Comparison of ENCODE assay signal across 12 cellular contexts in the genomic region with DNA sequence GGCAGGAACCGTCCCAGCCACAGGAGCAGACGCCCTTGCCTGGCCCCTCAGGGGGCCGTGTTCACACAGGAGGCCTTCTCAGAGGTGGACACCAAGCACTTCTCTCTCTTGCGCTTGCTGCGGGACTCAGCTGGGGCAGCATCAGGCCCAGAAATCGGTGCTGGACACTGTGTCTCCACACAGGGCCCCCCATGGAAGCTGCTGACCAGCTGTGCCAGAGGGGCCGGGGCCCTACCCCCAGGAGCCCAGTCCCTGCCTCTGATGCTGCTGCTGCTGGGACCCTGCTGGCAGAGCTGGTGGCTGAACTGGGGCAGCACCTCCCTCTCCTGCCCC. TPM values are rescaled to one million over a fixed set of nuclear protein-coding genes. Genes with fewer than 3 reads are reported as not detected.
DNase-seq lines count a peak whose midpoint lies in the region; ATAC-seq, FAIRE-seq and TF ChIP-seq lines count a peak whose summit lies in the region.
"Had no signal": no experiment of that assay in that cellular context is flagged by ENCODE, and none has a peak within 500 bp of the region (broad histone marks: within the 10 kb centered on the region; RNA-seq: fewer than 3 reads in every experiment).

No MANE protein-coding gene starts in this region.

- ATAC-seq in SK-N-SH treated with all-trans-retinoic acid at 6 μM for 48 hours, result no peak
- ATAC-seq: T-cell had no signal

- H3K4ac ChIP-seq in H1 (replicated peaks; ENCODE audit: insufficient read length, low read depth, low read length), result no peak overlapping the region

- H3K36me3 ChIP-seq in SK-N-SH (replicated peaks in 1 of 2; ENCODE audit: control insufficient read depth in 1 of 2, insufficient read depth in 2 of 2, low read length in 1 of 2) (peaks cover 3 to 11% of the 10 kb centered on the region in 2 experiments), H1 (ENCODE audit: control insufficient read depth in 2 of 4, insufficient read depth in 4 of 4, low read length in 3 of 4) (no peaks in the 10 kb centered on the region), neural progenitor cell (no peaks in the 10 kb centered on the region), urinary bladder (ENCODE audit: insufficient read depth) (no peaks in the 10 kb centered on the region)

- no peaks in the 10 kb centered on the region for H3K27me3 ChIP-seq in SK-N-SH (ENCODE audit: insufficient read depth)
- no peaks in the 10 kb centered on the region; a peak in 2 of 7 replicates for H3K27me3 ChIP-seq in H1 (replicated peaks in 1 of 4; ENCODE audit: control insufficient read depth in 3 of 4, extremely low read depth in 1 of 4, insufficient read depth in 3 of 4, low read length in 3 of 4)
- peaks cover 24% of the 10 kb centered on the region for H3K27me3 ChIP-seq in neural progenitor cell

- no peak overlapping the region for H4K5ac ChIP-seq in H1 (ENCODE audit: insufficient read length, low read depth, low read length)

- H3K4me1 Mint-ChIP-seq in neural progenitor cell, result peaks cover 25% of the 10 kb centered on the region

- H3K9me3 Mint-ChIP-seq in neural progenitor cell, result no peaks in the 10 kb centered on the region
- H3K9me3 Mint-ChIP-seq: IgD-negative memory B cell, T-cell had no signal

- H3K4me3 ChIP-seq in SK-N-SH (ENCODE audit: low read depth in 2 of 2, low read length in 1 of 2), result no peak overlapping the region
- no peak overlapping the region for H3K4me3 ChIP-seq in H1 (ENCODE audit: extremely low read depth in 1 of 4, insufficient read depth in 2 of 4, low read depth in 3 of 4, low read length in 4 of 4)
- H3K4me3 ChIP-seq in neural progenitor cell, result no peak overlapping the region
- no peak overlapping the region for H3K4me3 ChIP-seq in urinary bladder (ENCODE audit: low read depth, low read length)

- H3K18ac ChIP-seq in H1 (ENCODE audit: extremely low read depth, low read length), result no peak overlapping the region

- H3K23ac ChIP-seq in H1 (ENCODE audit: insufficient read length), result no peak overlapping the region

- H3K4me3 Mint-ChIP-seq in neural progenitor cell, result no peak overlapping the region

- H2BK20ac ChIP-seq in H1 (ENCODE audit: low read length), result no peak overlapping the region

- no peak overlapping the region for H3K56ac ChIP-seq in H1 (replicated peaks; ENCODE audit: insufficient read length, low read depth, low read length)

- H3K9me2 ChIP-seq in SK-N-SH, result no peaks in the 10 kb centered on the region

- TF ChIP-seq CTCF in SK-N-SH (IDR thresholded peaks at IDR 0.05) (no peak), H1 (IDR thresholded peaks at IDR 0.05; ENCODE audit: control extremely low read depth in 1 of 3, insufficient read depth in 1 of 3, low read depth in 1 of 3, low read length in 3 of 3) (no peak), neural progenitor cell (IDR thresholded peaks at IDR 0.05) (no peak)

- H2BK5ac ChIP-seq in H1 (ENCODE audit: low read depth, low read length), result peak overlapping the region; percentile 9; the same call in 1 of the 2 replicates

- H3K4me2 ChIP-seq in SK-N-SH, result peak overlapping the region; percentile 100
- no peak overlapping the region for H3K4me2 ChIP-seq in H1 (ENCODE audit: insufficient read depth in 1 of 2, low read depth in 2 of 2, low read length in 2 of 2)
- peak overlapping the region; percentile 99 for H3K4me2 ChIP-seq in neural progenitor cell

- CTCF ChIA-PET in SK-N-SH (lab: Yijun Ruan, JAX) (interaction anchor here (1.1 to 4.1 kb wide), 8 partner anchors 9 to 260 kb away, joined by 3 to 28 read pairs (median 12); a partner anchor contains a TSS), H1 (lab: Charles Lee; ENCODE audit: partially characterized antibody) (interaction anchor here (0.8 to 3.2 kb wide), 8 partner anchors 9 to 51 kb away, joined by 3 to 16 read pairs (median 6); no protein-coding TSS in a partner anchor)

- H3K79me1 ChIP-seq in H1 (ENCODE audit: low read depth, low read length), result peaks cover 4% of the 10 kb centered on the region

- no peak for TF ChIP-seq POLR2A in H1 (IDR thresholded peaks at IDR 0.05; ENCODE audit: control extremely low read depth in 1 of 2, low read depth in 2 of 2, low read length in 2 of 2)

- 76% methylated on average over 3 of the region's 7 CpGs for WGBS in SK-N-SH (ENCODE audit: low lambda C conversion rate)
- 93% methylated on average over 2 of the region's 7 CpGs; no CpG with 5 or more reads in 1 of the 2 experiments for WGBS in H1 (ENCODE audit: extremely low coverage in 1 of 2, insufficient coverage in 1 of 2, insufficient read length in 1 of 2, insufficient replicate concordance in 2 of 2, low coverage in 1 of 2, low lambda C conversion rate in 2 of 2, missing lambda C conversion rate in 1 of 2), 2 experiments
- WGBS in urinary bladder, result 62% methylated on average over 7 of the region's 7 CpGs

- TF ChIP-seq RAD21 in SK-N-SH (IDR thresholded peaks at IDR 0.05; ENCODE audit: low read length), result no peak
- TF ChIP-seq RAD21 in H1 (IDR thresholded peaks at IDR 0.05 in 1 of 2, conservative IDR thresholded peaks at IDR 0.05 in 1 of 2; ENCODE audit: low read depth in 2 of 2, low read length in 2 of 2), result no peak

- peaks cover 11% of the 10 kb centered on the region; the same call in 1 of the 2 replicates for H3K23me2 ChIP-seq in H1 (ENCODE audit: low read depth, low read length)

- H4K20me1 ChIP-seq in SK-N-SH (ENCODE audit: insufficient read depth) (peaks cover 53% of the 10 kb centered on the region), H1 (replicated peaks in 1 of 2; ENCODE audit: control insufficient read depth in 1 of 2, insufficient read depth in 2 of 2, low read length in 2 of 2) (peaks cover 8 to 27% of the 10 kb centered on the region in 2 experiments), neural progenitor cell (ENCODE audit: low read depth) (peaks cover 79% of the 10 kb centered on the region)

- no peak overlapping the region for H2BK120ac ChIP-seq in H1 (replicated peaks; ENCODE audit: low read depth, low read length)

- no peak for FAIRE-seq in H1 (lab: Jason Lieb, UNC)
- FAIRE-seq: A204.1 had no signal

- H3K27me3 Mint-ChIP-seq in neural progenitor cell (ENCODE audit: insufficient read depth, low read depth), result peaks cover 2% of the 10 kb centered on the region

- H2AK5ac ChIP-seq in H1 (ENCODE audit: low read depth, low read length), result no peak overlapping the region

- no peak overlapping the region for H4K91ac ChIP-seq in H1 (replicated peaks; ENCODE audit: insufficient read length, low read length)

- H3K79me2 ChIP-seq in SK-N-SH (ENCODE audit: insufficient read depth) (peaks cover 83% of the 10 kb centered on the region), H1 (ENCODE audit: control insufficient read depth in 1 of 2, insufficient read depth in 2 of 2, low read length in 2 of 2) (peaks cover 0 to 14% of the 10 kb centered on the region in 2 experiments; a peak in 2 of 4 replicates), neural progenitor cell (ENCODE audit: low read depth) (peaks cover 64% of the 10 kb centered on the region)

- POLR2A ChIA-PET in SK-N-SH (lab: Yijun Ruan, JAX) (no interaction called here), H1 (lab: Charles Lee; ENCODE audit: partially characterized antibody) (interaction anchor here (0.7 to 2.4 kb wide), 2 partner anchors 9 to 13 kb away, joined by 3 to 15 read pairs; no protein-coding TSS in a partner anchor)

- H2AFZ ChIP-seq in SK-N-SH (ENCODE audit: low read depth) (no peak overlapping the region), H1 (ENCODE audit: low read length) (no peak overlapping the region), neural progenitor cell (replicated peaks) (no peak overlapping the region)

- H2BK15ac ChIP-seq in H1 (ENCODE audit: low read length), result no peak overlapping the region

- H3K9ac ChIP-seq in SK-N-SH (peak overlapping the region; percentile 43), H1 (replicated peaks in 1 of 4; ENCODE audit: extremely low read depth in 1 of 4, low read depth in 3 of 4, low read length in 3 of 4) (no peak overlapping the region), neural progenitor cell (no peak overlapping the region)

- H3K14ac ChIP-seq in H1 (ENCODE audit: insufficient read length), result no peak overlapping the region

- H3K4me1 ChIP-seq in SK-N-SH (ENCODE audit: control insufficient read depth in 1 of 2, insufficient read depth in 2 of 2, low read depth in 1 of 2, low read length in 1 of 2), result peaks cover 41 to 64% of the 10 kb centered on the region in 2 experiments; a peak in 3 of 4 replicates
- peaks cover 3 to 41% (median 27%) of the 10 kb centered on the region in 4 experiments for H3K4me1 ChIP-seq in H1 (replicated peaks in 1 of 4; ENCODE audit: control insufficient read depth in 3 of 4, insufficient read depth in 4 of 4, low read length in 3 of 4)
- peaks cover 41% of the 10 kb centered on the region for H3K4me1 ChIP-seq in neural progenitor cell
- H3K4me1 ChIP-seq in urinary bladder (ENCODE audit: insufficient read depth), result peaks cover 2% of the 10 kb centered on the region

- H3F3A ChIP-seq in SK-N-SH (replicated peaks; ENCODE audit: insufficient read depth) (peaks cover 19% of the 10 kb centered on the region), neural progenitor cell (ENCODE audit: low read depth) (peaks cover 7% of the 10 kb centered on the region)

- no peak overlapping the region for H3K27ac Mint-ChIP-seq in neural progenitor cell
- H3K27ac Mint-ChIP-seq: T-cell had no signal

- H3K36me3 Mint-ChIP-seq in neural progenitor cell, result peaks cover 3% of the 10 kb centered on the region
- H3K36me3 Mint-ChIP-seq: IgD-negative memory B cell, T-cell had no signal

- TF ChIP-seq EP300 in SK-N-SH (IDR thresholded peaks at IDR 0.05; ENCODE audit: borderline replicate concordance in 1 of 2, low read depth in 1 of 2, low read length in 1 of 2) (no peak), H1 (IDR thresholded peaks at IDR 0.05; ENCODE audit: borderline replicate concordance in 1 of 2, low read depth in 2 of 2, low read length in 2 of 2) (no peak)

- no peak overlapping the region for H2BK12ac ChIP-seq in H1 (ENCODE audit: low read depth, low read length)

- H4K8ac ChIP-seq in H1 (ENCODE audit: extremely low read depth, insufficient read depth, low read length), result no peak overlapping the region; the same call in 1 of the 2 replicates

- peak overlapping the region; percentile 48 to 95 for H3K27ac ChIP-seq in SK-N-SH (ENCODE audit: low read depth in 2 of 2, low read length in 1 of 2)
- no peak overlapping the region for H3K27ac ChIP-seq in H1 (ENCODE audit: low read depth, low read length)
- H3K27ac ChIP-seq in neural progenitor cell, result no peak overlapping the region
- H3K27ac ChIP-seq in urinary bladder (ENCODE audit: low read depth), result peak overlapping the region; percentile 86

- H3K9me3 ChIP-seq in SK-N-SH, result no peaks in the 10 kb centered on the region
- H3K9me3 ChIP-seq in H1 (ENCODE audit: insufficient read depth in 2 of 2, low read depth in 1 of 2, low read length in 1 of 2), result no peaks in the 10 kb centered on the region; a peak in 1 of 4 replicates
- H3K9me3 ChIP-seq in neural progenitor cell (ENCODE audit: low read depth), result no peaks in the 10 kb centered on the region

- DNase-seq in SK-N-SH, result no peak
- DNase-seq in H1 (ENCODE audit: low read depth in 1 of 2, low spot score in 2 of 2), result no peak
- DNase-seq in neural progenitor cell (ENCODE audit: low spot score), result no peak
- DNase-seq in GF-D8 (lab: John Stamatoyannopoulos, UW), result no peak
- DNase-seq in activated CD4-positive, alpha-beta T cell treated with anti-CD3 and anti-CD28 coated beads for 4 hours, result no peak
- no peak for DNase-seq in islet precursor cell
- DNase-seq: stimulated activated naive CD4-positive, alpha-beta T cell had no signal

RNA-seq across cellular contexts. Expression of a gene that starts 4.0 kb away (rescaled TPM):
- 85.8 and 108 TPM in 2 replicates for polyA plus RNA-seq in SK-N-SH (2012; rRNA removed)
- polyA plus RNA-seq in SK-N-SH (2012; cell fraction: cytosol; rRNA removed), result 38.1 and 61.2 TPM in 2 replicates
- polyA plus RNA-seq in SK-N-SH (2012; cell fraction: nucleus; rRNA removed), result 385 and 523 TPM in 2 replicates
- total RNA-seq in H1 (2021; fragmentation: NEBNext Ultra II Directional; extraction: Animal tissue kit (Norgen Biotek cat#: 25700)), result 92.8 and 106 TPM in 2 replicates
- 58.3 and 83.3 TPM in 2 replicates for polyA plus RNA-seq in H1 (2011; rRNA removed)
- 58.5 TPM for polyA plus RNA-seq in H1 (2011; cell fraction: cytosol; rRNA removed)
- 226 TPM for polyA plus RNA-seq in H1 (2011; cell fraction: nucleus; rRNA removed)
- 63.1 to 97.9 TPM (median 90.3 TPM) in 4 replicates for polyA plus RNA-seq in H1 (2012, experiment 1 of 2)
- polyA plus RNA-seq in H1 (2012, experiment 2 of 2), result 97.7 TPM
- polyA plus RNA-seq in H1 (2013, experiment 1 of 2), result 115 TPM
- 92.5 TPM for polyA plus RNA-seq in H1 (2013, experiment 2 of 2)
- 71.0 and 71.3 TPM in 2 replicates for polyA minus RNA-seq in H1 (2011; rRNA and poly(A)+ RNA removed)
- polyA minus RNA-seq in H1 (2011; cell fraction: cytosol; rRNA and poly(A)+ RNA removed), result 70.6 TPM
- 62.9 TPM for polyA minus RNA-seq in H1 (2011; cell fraction: nucleus; rRNA and poly(A)+ RNA removed)
- total RNA-seq in neural progenitor cell (ENCODE audit: low replicate concordance), result 32.4 and 94.1 TPM in 2 replicates
- total RNA-seq in urinary bladder, result 61.7 TPM
- 106 TPM for polyA plus RNA-seq in urinary bladder

RNA-seq across cellular contexts. Expression of a gene that starts 23.3 kb away (rescaled TPM):
- polyA plus RNA-seq in SK-N-SH (2012; rRNA removed) (5.6 and 5.8 TPM in 2 replicates), H1 (2011; rRNA removed) (1.9 and 3.6 TPM in 2 replicates), urinary bladder (4.6 TPM)
- 1.2 and 2.3 TPM in 2 replicates for polyA plus RNA-seq in SK-N-SH (2012; cell fraction: cytosol; rRNA removed)
- 27.5 and 30.6 TPM in 2 replicates for polyA plus RNA-seq in SK-N-SH (2012; cell fraction: nucleus; rRNA removed)
- 1.1 TPM in 2 replicates for total RNA-seq in H1 (2021; fragmentation: NEBNext Ultra II Directional; extraction: Animal tissue kit (Norgen Biotek cat#: 25700))
- 2.0 TPM for polyA plus RNA-seq in H1 (2011; cell fraction: cytosol; rRNA removed)
- polyA plus RNA-seq in H1 (2011; cell fraction: nucleus; rRNA removed), result 13.0 TPM
- polyA plus RNA-seq in H1 (2012, experiment 1 of 2), result 0.58 to 2.1 TPM (median 1.6 TPM) in 4 replicates
- polyA plus RNA-seq in H1 (2012, experiment 2 of 2), result 0.84 TPM
- 0.75 TPM for polyA plus RNA-seq in H1 (2013, experiment 1 of 2)
- 0.75 TPM for polyA plus RNA-seq in H1 (2013, experiment 2 of 2)
- 0.32 and 0.50 TPM in 2 replicates for polyA minus RNA-seq in H1 (2011; rRNA and poly(A)+ RNA removed)
- polyA minus RNA-seq in H1 (2011; cell fraction: cytosol; rRNA and poly(A)+ RNA removed), result 1.2 TPM
- 1.4 TPM for polyA minus RNA-seq in H1 (2011; cell fraction: nucleus; rRNA and poly(A)+ RNA removed)
- total RNA-seq in neural progenitor cell (ENCODE audit: low replicate concordance) (1.0 and 7.8 TPM in 2 replicates), urinary bladder (4.1 TPM)

RNA-seq across cellular contexts. Expression of a gene that starts 33.3 kb away (rescaled TPM):
- polyA plus RNA-seq in SK-N-SH (2012; rRNA removed), result 36.0 and 38.3 TPM in 2 replicates
- polyA plus RNA-seq in SK-N-SH (2012; cell fraction: cytosol; rRNA removed), result 9.2 and 14.0 TPM in 2 replicates
- 182 and 260 TPM in 2 replicates for polyA plus RNA-seq in SK-N-SH (2012; cell fraction: nucleus; rRNA removed)
- total RNA-seq in H1 (2021; fragmentation: NEBNext Ultra II Directional; extraction: Animal tissue kit (Norgen Biotek cat#: 25700)), result 1.5 TPM in 2 replicates
- polyA plus RNA-seq in H1 (2011; rRNA removed), result 0.70 and 1.5 TPM in 2 replicates
- 1.1 TPM for polyA plus RNA-seq in H1 (2011; cell fraction: cytosol; rRNA removed)
- polyA plus RNA-seq in H1 (2011; cell fraction: nucleus; rRNA removed), result 4.6 TPM
- 0.36 to 1.7 TPM (median 1.1 TPM) in 4 replicates for polyA plus RNA-seq in H1 (2012, experiment 1 of 2)
- polyA plus RNA-seq in H1 (2012, experiment 2 of 2), result 0.45 TPM
- polyA plus RNA-seq in H1 (2013, experiment 1 of 2), result 0.87 TPM
- 0.96 TPM for polyA plus RNA-seq in H1 (2013, experiment 2 of 2)
- polyA minus RNA-seq in H1 (2011; rRNA and poly(A)+ RNA removed), result 0.57 and 0.68 TPM in 2 replicates
- not detected for polyA minus RNA-seq in H1 (2011; cell fraction: cytosol; rRNA and poly(A)+ RNA removed)
- 1.00 TPM for polyA minus RNA-seq in H1 (2011; cell fraction: nucleus; rRNA and poly(A)+ RNA removed)
- 0.37 TPM in 1 of 2 replicates, not detected in the other for total RNA-seq in neural progenitor cell (ENCODE audit: low replicate concordance)
- 4.1 TPM for total RNA-seq in urinary bladder
- polyA plus RNA-seq in urinary bladder, result 13.6 TPM

RNA-seq across cellular contexts. Expression of a gene that starts 39.6 kb away (rescaled TPM):
- polyA plus RNA-seq in SK-N-SH (2012; rRNA removed), result 45.1 and 45.7 TPM in 2 replicates
- polyA plus RNA-seq in SK-N-SH (2012; cell fraction: cytosol; rRNA removed), result 19.7 and 29.4 TPM in 2 replicates
- 132 and 167 TPM in 2 replicates for polyA plus RNA-seq in SK-N-SH (2012; cell fraction: nucleus; rRNA removed)
- total RNA-seq in H1 (2021; fragmentation: NEBNext Ultra II Directional; extraction: Animal tissue kit (Norgen Biotek cat#: 25700)), result 32.2 and 32.3 TPM in 2 replicates
- 25.0 and 33.1 TPM in 2 replicates for polyA plus RNA-seq in H1 (2011; rRNA removed)
- 34.4 TPM for polyA plus RNA-seq in H1 (2011; cell fraction: cytosol; rRNA removed)
- polyA plus RNA-seq in H1 (2011; cell fraction: nucleus; rRNA removed), result 140 TPM
- polyA plus RNA-seq in H1 (2012, experiment 1 of 2), result 24.5 to 41.1 TPM (median 35.3 TPM) in 4 replicates
- 25.1 TPM for polyA plus RNA-seq in H1 (2012, experiment 2 of 2)
- 17.9 TPM for polyA plus RNA-seq in H1 (2013, experiment 1 of 2)
- polyA plus RNA-seq in H1 (2013, experiment 2 of 2), result 16.7 TPM
- polyA minus RNA-seq in H1 (2011; rRNA and poly(A)+ RNA removed), result 30.2 and 31.7 TPM in 2 replicates
- polyA minus RNA-seq in H1 (2011; cell fraction: cytosol; rRNA and poly(A)+ RNA removed), result 23.9 TPM
- polyA minus RNA-seq in H1 (2011; cell fraction: nucleus; rRNA and poly(A)+ RNA removed), result 34.9 TPM
- 32.6 and 65.5 TPM in 2 replicates for total RNA-seq in neural progenitor cell (ENCODE audit: low replicate concordance)
- 31.1 TPM for total RNA-seq in urinary bladder
- 46.0 TPM for polyA plus RNA-seq in urinary bladder

RNA-seq across cellular contexts. Expression of a gene that starts 42.0 kb away (rescaled TPM):
- polyA plus RNA-seq in SK-N-SH (2012; rRNA removed) (118 TPM in 2 replicates), H1 (2011; rRNA removed) (17.3 and 25.9 TPM in 2 replicates), urinary bladder (21.3 TPM)
- 43.8 and 58.3 TPM in 2 replicates for polyA plus RNA-seq in SK-N-SH (2012; cell fraction: cytosol; rRNA removed)
- 480 and 590 TPM in 2 replicates for polyA plus RNA-seq in SK-N-SH (2012; cell fraction: nucleus; rRNA removed)
- total RNA-seq in H1 (2021; fragmentation: NEBNext Ultra II Directional; extraction: Animal tissue kit (Norgen Biotek cat#: 25700)), result 15.6 and 20.3 TPM in 2 replicates
- 24.5 TPM for polyA plus RNA-seq in H1 (2011; cell fraction: cytosol; rRNA removed)
- polyA plus RNA-seq in H1 (2011; cell fraction: nucleus; rRNA removed), result 83.3 TPM
- polyA plus RNA-seq in H1 (2012, experiment 1 of 2), result 13.2 to 20.0 TPM (median 18.2 TPM) in 4 replicates
- 15.2 TPM for polyA plus RNA-seq in H1 (2012, experiment 2 of 2)
- 14.5 TPM for polyA plus RNA-seq in H1 (2013, experiment 1 of 2)
- polyA plus RNA-seq in H1 (2013, experiment 2 of 2), result 11.9 TPM
- polyA minus RNA-seq in H1 (2011; rRNA and poly(A)+ RNA removed), result 8.8 and 9.6 TPM in 2 replicates
- 11.2 TPM for polyA minus RNA-seq in H1 (2011; cell fraction: cytosol; rRNA and poly(A)+ RNA removed)
- polyA minus RNA-seq in H1 (2011; cell fraction: nucleus; rRNA and poly(A)+ RNA removed), result 19.5 TPM
- total RNA-seq in neural progenitor cell (ENCODE audit: low replicate concordance) (18.7 and 28.4 TPM in 2 replicates), urinary bladder (9.3 TPM)

Comparison
In these comparisons a context has a peak if more than half of its experiments do, and no peak if none do; other contexts are left out.
1. H3K27ac ChIP-seq: peak in SK-N-SH (2 of 2) and urinary bladder (single experiment); none in H1 (single experiment) and neural progenitor cell (single experiment).
2. H3K4me2 ChIP-seq: peak in SK-N-SH (single experiment) and neural progenitor cell (single experiment); none in H1 (0 of 2).